In the genomic region with DNA sequence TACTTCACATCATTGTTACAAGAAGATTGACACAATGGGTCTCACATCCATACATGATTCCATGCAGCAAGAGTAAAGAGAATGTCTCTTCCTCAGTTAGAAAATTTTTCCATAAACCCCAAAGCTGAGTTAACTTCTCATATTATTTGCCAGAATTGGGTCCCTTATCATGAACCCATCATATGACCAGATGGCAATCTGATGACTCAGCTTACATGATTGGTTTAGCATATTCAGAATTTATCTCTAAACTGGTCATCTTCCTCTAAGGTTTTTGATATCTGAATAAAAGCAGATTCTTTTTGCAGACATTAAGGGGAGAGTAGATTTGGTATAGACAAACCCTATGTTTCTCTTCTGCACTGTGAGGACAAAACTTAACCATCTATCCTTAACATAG, we compare ENCODE assay signal across 24 cellular contexts.
"Had no signal": no experiment of that assay in that cellular context is flagged by ENCODE, and none has a peak within 500 bp of the region (broad histone marks: within the 10 kb centered on the region; RNA-seq: fewer than 3 reads in every experiment).

No MANE protein-coding gene starts in this region.

- H3K4me1 ChIP-seq: SJSA1 had no signal

- H3K36me3 Mint-ChIP-seq: IgD-negative memory B cell had no signal

- H3K4me2 ChIP-seq: KMS-11 had no signal

- H3K27ac Mint-ChIP-seq: IgD-negative memory B cell had no signal

- H3K9ac ChIP-seq: KMS-11 had no signal

- FAIRE-seq: K562, RCC 7860 had no signal

- H3K27ac ChIP-seq: KMS-11, SJSA1 had no signal

- H3K27me3 ChIP-seq: SJSA1 had no signal

- DNase-seq: Kasumi-1, MV-4-11, NCI-H1048, NCI-H1105, NCI-H1417 treated with DMSO at 0.1 percent for 48 hours, NCI-H146, NCI-H1694 treated with DMSO at 0.1 percent for 48 hours, NCI-H1930, NCI-H2081, NCI-H2107, NCI-H226, NCI-H446, NCI-H510A, NCI-H524 treated with DMSO at 0.1 percent for 48 hours, NCI-H69, NCI-H774, Right ventricle myocardium superior, RPMI8226, SIG-M5 had no signal

- H3K36me3 ChIP-seq: SJSA1 had no signal

- H3K27me3 Mint-ChIP-seq: IgD-negative memory B cell had no signal

- ATAC-seq: K562 had no signal

- H3K4me3 Mint-ChIP-seq: IgD-negative memory B cell had no signal

- H3K4me3 ChIP-seq: K562, SJSA1 had no signal

- H3K4me1 Mint-ChIP-seq: IgD-negative memory B cell had no signal

- H3K9me3 ChIP-seq: SJSA1 had no signal
